ENCODE assay signal across 21 cellular contexts in genomic region chr7:14196555-14196954, GRCh38.
DNase-seq lines count a peak whose midpoint lies in the region; ATAC-seq, FAIRE-seq and TF ChIP-seq lines count a peak whose summit lies in the region.
"Had no signal": no experiment of that assay in that cellular context is flagged by ENCODE, and none has a peak within 500 bp of the region (broad histone marks: within the 10 kb centered on the region; RNA-seq: fewer than 3 reads in every experiment).

No MANE protein-coding gene starts in this region.

- DNase-seq in ELR (ENCODE audit: low read depth) (peak; percentile 68), RCC 7860 (ENCODE audit: low spot score) (no peak), coronary artery (ENCODE audit: low spot score) (no peak), myocyte (ENCODE audit: low read depth) (peak; percentile 44), right lobe of liver (no peak)
- DNase-seq: activated B cell treated with CpG ODN at 0.5 μM for 24 hours; activated CD8-positive, alpha-beta T cell treated with anti-CD3 and anti-CD28 coated beads, Interleukin-2, amount 10 ng/mL, durations not matched to agents 7 days and 5 days; activated naive CD8-positive, alpha-beta T cell treated with anti-CD3 and anti-CD28 coated beads, Interleukin-2, amount 10 ng/mL, durations not matched to agents 7 days and 5 days; Caco-2; caudate nucleus; effector CD4-positive, alpha-beta T cell; GOT3; left colon; mucosa of descending colon; NCI-H187; nucleus accumbens; stimulated activated CD4-positive, alpha-beta T cell treated with anti-CD3 and anti-CD28 coated beads, Interleukin-2, amount 100 ng/mL, for 24 hours; T-helper 2 cell had no signal

- 49% methylated on average over 2 of the region's 2 CpGs for WGBS in right lobe of liver (ENCODE audit: insufficient coverage, low coverage, low lambda C conversion rate, missing lambda C conversion rate)
- 63 to 93% methylated on average over 2 of the region's 2 CpGs for WGBS in gastroesophageal sphincter (ENCODE audit: low coverage in 1 of 2), 2 donors

- no peaks in the 10 kb centered on the region for H3K27me3 ChIP-seq in right lobe of liver
- H3K27me3 ChIP-seq in gastroesophageal sphincter, result no peaks in the 10 kb centered on the region
- H3K27me3 ChIP-seq: right atrium auricular region had no signal

- intact Hi-C loops in right lobe of liver (cut with DNase I), result no loop called here

- H3K4me3 ChIP-seq in coronary artery, result peak overlapping the region; percentile 25
- no peak overlapping the region for H3K4me3 ChIP-seq in right lobe of liver
- H3K4me3 ChIP-seq in gastroesophageal sphincter, result no peak overlapping the region
- H3K4me3 ChIP-seq: mucosa of descending colon had no signal

- H3K4me1 ChIP-seq in right lobe of liver (no peaks in the 10 kb centered on the region), gastroesophageal sphincter (peaks cover 0 to 17% (median 2%) of the 10 kb centered on the region in 3 donors)
- H3K4me1 ChIP-seq: Caco-2 had no signal

- H3K36me3 ChIP-seq in right lobe of liver (no peaks in the 10 kb centered on the region), gastroesophageal sphincter (no peaks in the 10 kb centered on the region)
- H3K36me3 ChIP-seq: right atrium auricular region had no signal

- H3K27ac ChIP-seq in coronary artery (no peak overlapping the region), right lobe of liver (no peak overlapping the region), gastroesophageal sphincter (no peak overlapping the region)

- ATAC-seq in right lobe of liver, result no peak
- ATAC-seq in HG03097 (IDR thresholded peaks at IDR 0.05; ENCODE audit: low FRiP score, unreplicated experiment), result no peak
- ATAC-seq in gastroesophageal sphincter, result no peak
- ATAC-seq: activated CD8-positive, alpha-beta T cell treated with anti-CD3 and anti-CD28 coated beads, Interleukin-2, amount 10 ng/mL, durations not matched to agents 7 days and 5 days; left colon; mucosa of descending colon had no signal

- H3K9me3 ChIP-seq in right lobe of liver (no peaks in the 10 kb centered on the region), gastroesophageal sphincter (peaks cover 0 to 18% (median 0%) of the 10 kb centered on the region in 3 donors)
- H3K9me3 ChIP-seq: Caco-2, mucosa of descending colon had no signal

- no peak for TF ChIP-seq EP300 in gastroesophageal sphincter (IDR thresholded peaks at IDR 0.05)

- TF ChIP-seq POLR2A in right lobe of liver (IDR thresholded peaks at IDR 0.05) (no peak), gastroesophageal sphincter (IDR thresholded peaks at IDR 0.05) (no peak)

- peak; percentile 59 for FAIRE-seq in RCC 7860 (lab: Jason Lieb, UNC)

- no peak for TF ChIP-seq CTCF in coronary artery (IDR thresholded peaks at IDR 0.05)
- no peak for TF ChIP-seq CTCF in right lobe of liver (IDR thresholded peaks at IDR 0.05)
- no peak for TF ChIP-seq CTCF in gastroesophageal sphincter (IDR thresholded peaks at IDR 0.05)

Comparison
In these comparisons a context has a peak if more than half of its experiments do, and no peak if none do; other contexts are left out.
1. DNase-seq: peak in ELR (single experiment) and myocyte (single experiment); none in RCC 7860 (single experiment), coronary artery (single experiment) and right lobe of liver (0 of 3).